Comparison of ENCODE assay signal across 17 cellular contexts in the genomic region with DNA sequence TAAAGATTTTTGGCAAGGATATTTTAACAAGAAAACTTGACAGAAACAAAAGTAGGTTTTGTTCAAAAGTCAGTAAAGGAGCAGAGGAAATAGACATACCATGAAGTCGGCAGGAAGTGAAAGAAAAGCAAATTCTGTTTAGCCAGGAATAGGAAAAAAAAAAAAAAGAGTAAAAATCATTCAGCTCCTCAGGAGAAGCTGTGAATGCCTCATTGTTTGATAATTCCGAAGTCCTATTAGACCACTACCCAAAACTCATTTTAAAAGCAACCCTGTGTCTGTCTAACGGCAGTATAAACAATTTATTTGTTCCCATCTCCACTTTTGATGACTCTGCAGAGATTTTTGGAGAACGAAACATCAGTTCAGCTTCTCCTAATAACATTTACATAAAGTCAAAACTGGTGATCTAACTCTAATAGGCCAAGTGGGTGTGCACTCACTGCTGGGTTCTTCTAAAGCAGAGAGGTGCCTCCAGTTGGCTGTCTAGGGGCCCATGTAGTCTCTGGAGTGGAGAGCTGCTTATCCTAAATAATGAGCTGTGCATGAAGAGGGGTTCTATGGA. TPM values are rescaled to one million over a fixed set of nuclear protein-coding genes. Genes with fewer than 3 reads are reported as not detected.
DNase-seq lines count a peak whose midpoint lies in the region; ATAC-seq and TF ChIP-seq lines count a peak whose summit lies in the region.
"Had no signal": no experiment of that assay in that cellular context is flagged by ENCODE, and none has a peak within 500 bp of the region (broad histone marks: within the 10 kb centered on the region; RNA-seq: fewer than 3 reads in every experiment).

No MANE protein-coding gene starts in this region.

- TF ChIP-seq CTCF in brain microvascular endothelial cell (IDR thresholded peaks at IDR 0.05; ENCODE audit: low read depth, low read length, missing control alignments) (no peak), right lobe of liver (IDR thresholded peaks at IDR 0.05) (no peak)

- no peaks in the 10 kb centered on the region for H3K36me3 ChIP-seq in brain microvascular endothelial cell (replicated peaks)
- no peaks in the 10 kb centered on the region for H3K36me3 ChIP-seq in skeletal muscle satellite cell (ENCODE audit: insufficient read depth, low read length)
- H3K36me3 ChIP-seq in right lobe of liver: no peaks in the 10 kb centered on the region
- H3K36me3 ChIP-seq: gastroesophageal sphincter had no signal

- no peaks in the 10 kb centered on the region for H3K9me3 ChIP-seq in skeletal muscle satellite cell (replicated peaks; ENCODE audit: low read length)
- H3K9me3 ChIP-seq in right lobe of liver: no peaks in the 10 kb centered on the region
- H3K9me3 ChIP-seq: gastroesophageal sphincter had no signal

- TF ChIP-seq POLR2A in right lobe of liver (IDR thresholded peaks at IDR 0.05): no peak

- intact Hi-C loops in right lobe of liver (cut with DNase I): no loop called here

- in situ Hi-C loops in brain microvascular endothelial cell (cut with HindIII; ENCODE audit: low pct_ligation_motif_present, low sequenced_read_pairs): no loop called here

- peaks cover 17% of the 10 kb centered on the region for H3K4me1 ChIP-seq in skeletal muscle satellite cell (ENCODE audit: control insufficient read depth, insufficient read depth, low read length)
- H3K4me1 ChIP-seq in right lobe of liver: no peaks in the 10 kb centered on the region

- H3K9ac ChIP-seq in skeletal muscle satellite cell (ENCODE audit: low read depth, low read length): peak overlapping the region; percentile 68

- H3K4me2 ChIP-seq in skeletal muscle satellite cell (ENCODE audit: low read length): peak overlapping the region; percentile 74

- peak overlapping the region; percentile 9 for H3K4me3 ChIP-seq in brain microvascular endothelial cell (ENCODE audit: low read depth, low read length)
- peak overlapping the region; percentile 37 for H3K4me3 ChIP-seq in skeletal muscle satellite cell (ENCODE audit: low read length)
- no peak overlapping the region for H3K4me3 ChIP-seq in right lobe of liver
- H3K4me3 ChIP-seq: lung had no signal

- H3K27ac ChIP-seq in brain microvascular endothelial cell: peak overlapping the region; percentile 61
- H3K27ac ChIP-seq in right lobe of liver: no peak overlapping the region

- WGBS in right lobe of liver (ENCODE audit: insufficient coverage, low coverage, low lambda C conversion rate, missing lambda C conversion rate): 26% methylated on average over 4 of the region's 4 CpGs

- DNase-seq in HCEC 1CT (peak; percentile 34), brain microvascular endothelial cell (no peak), iris pigment epithelial cell (ENCODE audit: low read depth) (peak; percentile 27), COR-L47 (lab: John Stamatoyannopoulos, UW) (no peak), right lobe of liver (no peak)
- DNase-seq: activated CD4-positive, CD25-positive, alpha-beta regulatory T cell treated with anti-CD3 and anti-CD28 coated beads, Interleukin-2, amount 50 U/mL, for 72 hours; activated naive CD4-positive, alpha-beta T cell treated with anti-CD3 and anti-CD28 coated beads, Interleukin-2, amount 50 U/mL, for 16 hours; effector CD8-positive, alpha-beta T cell; NCI-H1105; nucleus accumbens; stimulated activated naive CD8-positive, alpha-beta T cell treated with anti-CD3 and anti-CD28 coated beads, Interleukin-15, amount 100 ng/mL, for 72 hours had no signal

- no peaks in the 10 kb centered on the region for H3K27me3 ChIP-seq in brain microvascular endothelial cell (replicated peaks)
- peaks cover 30% of the 10 kb centered on the region for H3K27me3 ChIP-seq in skeletal muscle satellite cell (ENCODE audit: control insufficient read depth, insufficient read depth, low read length)
- H3K27me3 ChIP-seq in right lobe of liver: no peaks in the 10 kb centered on the region
- H3K27me3 ChIP-seq: gastroesophageal sphincter had no signal

- ATAC-seq in HG02981 (IDR thresholded peaks at IDR 0.05; ENCODE audit: unreplicated experiment) (no peak), HG02763 (IDR thresholded peaks at IDR 0.05; ENCODE audit: unreplicated experiment) (no peak), right lobe of liver (no peak)
- ATAC-seq: gastroesophageal sphincter; stimulated activated naive CD8-positive, alpha-beta T cell treated with anti-CD3 and anti-CD28 coated beads, Interleukin-15, amount 100 ng/mL, for 72 hours had no signal

RNA-seq across cellular contexts. Expression of gene TEKT3, which starts 34.9 kb away (rescaled TPM):
- not detected in 2 replicates for total RNA-seq in skeletal muscle satellite cell (2012; rRNA removed)
- total RNA-seq in right lobe of liver: not detected
- total RNA-seq: bronchial epithelial cell had no signal

RNA-seq across cellular contexts. Expression of gene PMP22, which starts 41.4 kb away (rescaled TPM):
- 60.6 and 73.8 TPM in 2 replicates for total RNA-seq in skeletal muscle satellite cell (2012; rRNA removed)
- 1 to 10 TPM; 3.0 to 9.2 (median 6.9) TPM for total RNA-seq in right lobe of liver

Comparison
In these comparisons a context has a peak if more than half of its experiments do, and no peak if none do; other contexts are left out.
1. DNase-seq: peak in HCEC 1CT (single experiment) and iris pigment epithelial cell (single experiment); none in brain microvascular endothelial cell (single experiment), COR-L47 (single experiment) and right lobe of liver (0 of 3).
2. H3K4me3 ChIP-seq: peak in brain microvascular endothelial cell (single experiment) and skeletal muscle satellite cell (single experiment); none in right lobe of liver (0 of 3).